15 cellular contexts compared by ENCODE assay signal in genomic region chr6:135358251-135358821, GRCh38.
A peak's percentile ranks its signal among the peaks of the same experiment; 100 is the strongest.
DNase-seq lines count a peak whose midpoint lies in the region; ATAC-seq, FAIRE-seq and TF ChIP-seq lines count a peak whose summit lies in the region.
"Had no signal": no experiment of that assay in that cellular context is flagged by ENCODE, and none has a peak within 500 bp of the region (broad histone marks: within the 10 kb centered on the region; RNA-seq: fewer than 3 reads in every experiment).

No MANE protein-coding gene starts in this region.

- H3K27me3 ChIP-seq in K562 (ENCODE audit: control insufficient read depth in 2 of 2, insufficient read depth in 2 of 2, low read length in 2 of 2) = no peaks in the 10 kb centered on the region
- H3K27me3 ChIP-seq in kidney epithelial cell (ENCODE audit: control insufficient read depth, insufficient read depth, low read length) = no peaks in the 10 kb centered on the region
- H3K27me3 ChIP-seq: dorsolateral prefrontal cortex had no signal

- no TSS peak for BruUV-seq in K562 (replicated peaks; lab: Mats Ljungman, UMichigan)

- DNase-seq in AG10803 (ENCODE audit: low read depth) (peak; percentile 93), HS-5 (ENCODE audit: low read depth) (peak; percentile 97), K562 (ENCODE audit: extremely low read depth in 1 of 4, low spot score in 3 of 4) (peak in 1 of 4 experiments; percentile 16), kidney epithelial cell (ENCODE audit: low read depth) (peak; percentile 39), DMS79 (lab: John Stamatoyannopoulos, UW) (no peak), caudate nucleus (lab: John Stamatoyannopoulos, UW) (no peak), HK-2 (ENCODE audit: unreplicated experiment) (no peak)
- DNase-seq: activated gamma-delta T cell; Calu3; dorsolateral prefrontal cortex; naive B cell; NCI-H2081 treated with DMSO at 0.1 percent for 48 hours; stimulated activated naive CD8-positive, alpha-beta T cell treated with anti-CD3 and anti-CD28 coated beads, Interleukin-15, Interleukin-2, amounts not matched to agents 100 U/mL and 50 U/mL, for 24 hours had no signal

- no peak for TF ChIP-seq POLR2A in K562 (conservative IDR thresholded peaks at IDR 0.05)

- 86% methylated on average over 1 of the region's 1 CpG for WGBS in K562 (ENCODE audit: insufficient coverage, low coverage, missing lambda C conversion rate)

- CTCF ChIA-PET in K562 (lab: Yijun Ruan, JAX; ENCODE audit: low intra/inter-chr PET ratio) = no interaction called here

- H3K9ac ChIP-seq in K562 (ENCODE audit: insufficient read depth in 1 of 2, low read depth in 2 of 2, low read length in 2 of 2) = no peak overlapping the region

- no peak for TF ChIP-seq EP300 in K562 (IDR thresholded peaks at IDR 0.05; ENCODE audit: low read length)

- in situ Hi-C loops in K562 (cut with MboI) = no loop called here

- H4K20me1 ChIP-seq in K562 (replicated peaks; ENCODE audit: control insufficient read depth, insufficient read depth, low read length) = no peaks in the 10 kb centered on the region

- no peaks in the 10 kb centered on the region for H3K4me1 ChIP-seq in K562 (replicated peaks in 1 of 2; ENCODE audit: control insufficient read depth in 2 of 2, insufficient read depth in 2 of 2, low read length in 2 of 2)

- no peaks in the 10 kb centered on the region for H3K9me1 ChIP-seq in K562 (ENCODE audit: control insufficient read depth, insufficient read depth, low read length)

- H3K4me2 ChIP-seq in K562 (ENCODE audit: insufficient read depth, low read length) = no peak overlapping the region

- no peaks in the 10 kb centered on the region for H3K79me2 ChIP-seq in K562 (ENCODE audit: control insufficient read depth, insufficient read depth, low read length)

- peak; percentile 70 for ATAC-seq in K562
- no peak for ATAC-seq in GM19328 (IDR thresholded peaks at IDR 0.05; ENCODE audit: unreplicated experiment)
- ATAC-seq: stimulated activated naive CD8-positive, alpha-beta T cell treated with anti-CD3 and anti-CD28 coated beads, Interleukin-15, Interleukin-2, amounts not matched to agents 100 U/mL and 50 U/mL, for 24 hours; WTC11 had no signal

- H3K9me3 ChIP-seq in K562 (replicated peaks; ENCODE audit: control insufficient read depth, insufficient read depth, low read depth, low read length) = no peaks in the 10 kb centered on the region; the same call in none of the 2 replicates

- TF ChIP-seq CTCF in AG10803 (conservative IDR thresholded peaks at IDR 0.05; ENCODE audit: low read length) = no peak
- no peak for TF ChIP-seq CTCF in K562 (IDR thresholded peaks at IDR 0.05 in 2 of 3, conservative IDR thresholded peaks at IDR 0.05 in 1 of 3; ENCODE audit: insufficient read depth in 2 of 3, low read depth in 1 of 3, low read length in 3 of 3)
- no peak for TF ChIP-seq CTCF in kidney epithelial cell (IDR thresholded peaks at IDR 0.05; ENCODE audit: insufficient read depth, low read length, poor library complexity, severe bottlenecking)

- intact Hi-C loops in K562 (cut with micrococcal nuclease) = no loop called here

- peak overlapping the region; percentile 11; the same call in 1 of the 2 replicates for H2AFZ ChIP-seq in K562 (ENCODE audit: low read depth, low read length)

- H3K36me3 ChIP-seq in K562 (ENCODE audit: control insufficient read depth, insufficient read depth, low read length) = peaks cover 5% of the 10 kb centered on the region; the same call in 1 of the 3 replicates
- no peaks in the 10 kb centered on the region for H3K36me3 ChIP-seq in kidney epithelial cell (ENCODE audit: control insufficient read depth, insufficient read depth, low read length)

- H3K4me3 ChIP-seq in AG10803 (ENCODE audit: low read length) (no peak overlapping the region), K562 (no peak overlapping the region), kidney epithelial cell (ENCODE audit: low read depth, low read length) (no peak overlapping the region)
- H3K4me3 ChIP-seq: dorsolateral prefrontal cortex had no signal

- H3K27ac ChIP-seq in K562 (ENCODE audit: extremely low read depth, low read depth, low read length) (peak overlapping the region; percentile 24; the same call in 1 of the 3 replicates), caudate nucleus (ENCODE audit: low read depth, low read length) (no peak overlapping the region)
- H3K27ac ChIP-seq: dorsolateral prefrontal cortex had no signal

- POLR2A ChIA-PET in K562 (lab: Yijun Ruan, JAX) = no interaction called here

- peak; percentile 46 for FAIRE-seq in K562 (lab: Jason Lieb, UNC)

- no peak for TF ChIP-seq RAD21 in K562 (CRISPR knock-in tag; conservative IDR thresholded peaks at IDR 0.05 in 1 of 2, IDR thresholded peaks at IDR 0.05 in 1 of 2)

TF ChIP-seq in K562, 482 proteins besides CTCF, POLR2A, EP300 and RAD21:
- TF ChIP-seq MAZ (CRISPR knock-in tag; conservative IDR thresholded peaks at IDR 0.05 in 1 of 2, IDR thresholded peaks at IDR 0.05 in 1 of 2) (0 out of 4 replicates have a peak, but pooled peaks of 1 of the 2 experiments have one; percentile 18), BACH1 (tag; IDR thresholded peaks at IDR 0.05) (no peak)

Comparison
In these comparisons a context has a peak if more than half of its experiments do, and no peak if none do; other contexts are left out.
1. DNase-seq: peak in AG10803 (single experiment), HS-5 (single experiment) and kidney epithelial cell (single experiment); none in DMS79 (single experiment), caudate nucleus (0 of 61) and HK-2 (single experiment).